2 cellular contexts compared by ENCODE assay signal in the genomic region with DNA sequence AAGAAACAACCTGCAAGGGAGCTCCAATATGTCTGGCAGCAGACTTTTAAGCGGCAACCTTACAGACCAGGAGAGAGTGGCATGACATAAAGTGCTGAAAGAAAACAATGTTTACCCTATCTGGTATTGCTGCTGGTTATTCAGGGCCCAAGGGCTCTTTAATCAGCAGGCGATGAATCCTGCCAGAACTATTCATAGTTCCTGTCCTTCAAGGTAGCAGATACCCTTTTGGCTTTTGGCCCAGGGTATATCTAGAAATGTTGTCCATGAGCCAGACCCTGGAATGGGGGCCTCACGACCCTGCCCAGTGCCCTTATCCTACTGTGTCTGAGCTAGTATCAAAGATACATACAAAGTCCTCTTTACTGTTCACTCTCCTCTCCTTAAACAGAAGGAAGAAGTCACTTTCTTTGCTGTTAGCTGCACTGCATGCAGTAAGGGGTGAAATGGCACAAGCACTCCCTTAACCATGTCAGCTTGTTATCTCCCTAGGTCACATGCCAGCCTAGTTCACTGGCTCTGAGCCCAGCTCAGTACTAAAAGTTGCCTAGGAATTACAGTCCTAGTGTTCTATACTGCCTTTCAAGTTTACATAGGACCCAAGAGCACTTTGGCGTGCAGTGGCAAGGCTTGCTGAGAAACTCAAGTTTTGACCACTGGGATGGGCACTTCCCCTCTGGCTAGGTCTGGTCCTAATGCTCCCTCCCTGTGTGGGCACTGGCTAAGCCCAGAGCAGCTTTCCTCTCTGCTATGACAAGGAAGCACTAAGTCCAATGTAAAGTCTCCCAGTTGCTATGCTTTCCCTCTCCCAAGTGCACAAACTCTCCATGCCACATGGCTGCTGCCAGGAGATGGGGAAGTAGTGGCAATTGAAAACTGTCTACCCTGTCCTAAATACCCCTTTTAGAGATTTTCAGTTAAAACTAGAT.
TF ChIP-seq lines count a peak whose summit lies in the region.

No MANE protein-coding gene starts in this region.

TF ChIP-seq in SK-N-SH treated with all-trans-retinoic acid at 6 μM for 48 hours, 23 proteins besides CTCF, POLR2A, EP300 and RAD21 (continued from another document):
- TF ChIP-seq, protein P1, sequence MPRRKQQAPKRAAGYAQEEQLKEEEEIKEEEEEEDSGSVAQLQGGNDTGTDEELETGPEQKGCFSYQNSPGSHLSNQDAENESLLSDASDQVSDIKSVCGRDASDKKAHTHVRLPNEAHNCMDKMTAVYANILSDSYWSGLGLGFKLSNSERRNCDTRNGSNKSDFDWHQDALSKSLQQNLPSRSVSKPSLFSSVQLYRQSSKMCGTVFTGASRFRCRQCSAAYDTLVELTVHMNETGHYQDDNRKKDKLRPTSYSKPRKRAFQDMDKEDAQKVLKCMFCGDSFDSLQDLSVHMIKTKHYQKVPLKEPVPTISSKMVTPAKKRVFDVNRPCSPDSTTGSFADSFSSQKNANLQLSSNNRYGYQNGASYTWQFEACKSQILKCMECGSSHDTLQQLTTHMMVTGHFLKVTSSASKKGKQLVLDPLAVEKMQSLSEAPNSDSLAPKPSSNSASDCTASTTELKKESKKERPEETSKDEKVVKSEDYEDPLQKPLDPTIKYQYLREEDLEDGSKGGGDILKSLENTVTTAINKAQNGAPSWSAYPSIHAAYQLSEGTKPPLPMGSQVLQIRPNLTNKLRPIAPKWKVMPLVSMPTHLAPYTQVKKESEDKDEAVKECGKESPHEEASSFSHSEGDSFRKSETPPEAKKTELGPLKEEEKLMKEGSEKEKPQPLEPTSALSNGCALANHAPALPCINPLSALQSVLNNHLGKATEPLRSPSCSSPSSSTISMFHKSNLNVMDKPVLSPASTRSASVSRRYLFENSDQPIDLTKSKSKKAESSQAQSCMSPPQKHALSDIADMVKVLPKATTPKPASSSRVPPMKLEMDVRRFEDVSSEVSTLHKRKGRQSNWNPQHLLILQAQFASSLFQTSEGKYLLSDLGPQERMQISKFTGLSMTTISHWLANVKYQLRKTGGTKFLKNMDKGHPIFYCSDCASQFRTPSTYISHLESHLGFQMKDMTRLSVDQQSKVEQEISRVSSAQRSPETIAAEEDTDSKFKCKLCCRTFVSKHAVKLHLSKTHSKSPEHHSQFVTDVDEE (CRISPR knock-in tag; IDR thresholded peaks at IDR 0.05) = no peak
- no peak for TF ChIP-seq ZNF70 (CRISPR knock-in tag; IDR thresholded peaks at IDR 0.05)
- TF ChIP-seq ZNF565 (CRISPR knock-in tag; conservative IDR thresholded peaks at IDR 0.05; ENCODE audit: low read depth) = no peak
- TF ChIP-seq, protein P2, sequence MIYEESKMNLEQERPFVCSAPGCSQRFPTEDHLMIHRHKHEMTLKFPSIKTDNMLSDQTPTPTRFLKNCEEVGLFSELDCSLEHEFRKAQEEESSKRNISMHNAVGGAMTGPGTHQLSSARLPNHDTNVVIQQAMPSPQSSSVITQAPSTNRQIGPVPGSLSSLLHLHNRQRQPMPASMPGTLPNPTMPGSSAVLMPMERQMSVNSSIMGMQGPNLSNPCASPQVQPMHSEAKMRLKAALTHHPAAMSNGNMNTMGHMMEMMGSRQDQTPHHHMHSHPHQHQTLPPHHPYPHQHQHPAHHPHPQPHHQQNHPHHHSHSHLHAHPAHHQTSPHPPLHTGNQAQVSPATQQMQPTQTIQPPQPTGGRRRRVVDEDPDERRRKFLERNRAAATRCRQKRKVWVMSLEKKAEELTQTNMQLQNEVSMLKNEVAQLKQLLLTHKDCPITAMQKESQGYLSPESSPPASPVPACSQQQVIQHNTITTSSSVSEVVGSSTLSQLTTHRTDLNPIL (CRISPR knock-in tag; IDR thresholded peaks at IDR 0.05; ENCODE audit: low read depth) = no peak

TF ChIP-seq in SK-N-SH, 30 proteins besides CTCF, POLR2A, EP300 and RAD21 (continued from another document):
- TF ChIP-seq, protein P3, sequence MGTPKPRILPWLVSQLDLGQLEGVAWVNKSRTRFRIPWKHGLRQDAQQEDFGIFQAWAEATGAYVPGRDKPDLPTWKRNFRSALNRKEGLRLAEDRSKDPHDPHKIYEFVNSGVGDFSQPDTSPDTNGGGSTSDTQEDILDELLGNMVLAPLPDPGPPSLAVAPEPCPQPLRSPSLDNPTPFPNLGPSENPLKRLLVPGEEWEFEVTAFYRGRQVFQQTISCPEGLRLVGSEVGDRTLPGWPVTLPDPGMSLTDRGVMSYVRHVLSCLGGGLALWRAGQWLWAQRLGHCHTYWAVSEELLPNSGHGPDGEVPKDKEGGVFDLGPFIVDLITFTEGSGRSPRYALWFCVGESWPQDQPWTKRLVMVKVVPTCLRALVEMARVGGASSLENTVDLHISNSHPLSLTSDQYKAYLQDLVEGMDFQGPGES (IDR thresholded peaks at IDR 0.05; ENCODE audit: low read depth, low read length) = no peak
- TF ChIP-seq, protein P4, sequence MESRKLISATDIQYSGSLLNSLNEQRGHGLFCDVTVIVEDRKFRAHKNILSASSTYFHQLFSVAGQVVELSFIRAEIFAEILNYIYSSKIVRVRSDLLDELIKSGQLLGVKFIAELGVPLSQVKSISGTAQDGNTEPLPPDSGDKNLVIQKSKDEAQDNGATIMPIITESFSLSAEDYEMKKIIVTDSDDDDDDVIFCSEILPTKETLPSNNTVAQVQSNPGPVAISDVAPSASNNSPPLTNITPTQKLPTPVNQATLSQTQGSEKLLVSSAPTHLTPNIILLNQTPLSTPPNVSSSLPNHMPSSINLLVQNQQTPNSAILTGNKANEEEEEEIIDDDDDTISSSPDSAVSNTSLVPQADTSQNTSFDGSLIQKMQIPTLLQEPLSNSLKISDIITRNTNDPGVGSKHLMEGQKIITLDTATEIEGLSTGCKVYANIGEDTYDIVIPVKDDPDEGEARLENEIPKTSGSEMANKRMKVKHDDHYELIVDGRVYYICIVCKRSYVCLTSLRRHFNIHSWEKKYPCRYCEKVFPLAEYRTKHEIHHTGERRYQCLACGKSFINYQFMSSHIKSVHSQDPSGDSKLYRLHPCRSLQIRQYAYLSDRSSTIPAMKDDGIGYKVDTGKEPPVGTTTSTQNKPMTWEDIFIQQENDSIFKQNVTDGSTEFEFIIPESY (IDR thresholded peaks at IDR 0.05; ENCODE audit: borderline replicate concordance, low read depth) = no peak
- TF ChIP-seq, protein P5, sequence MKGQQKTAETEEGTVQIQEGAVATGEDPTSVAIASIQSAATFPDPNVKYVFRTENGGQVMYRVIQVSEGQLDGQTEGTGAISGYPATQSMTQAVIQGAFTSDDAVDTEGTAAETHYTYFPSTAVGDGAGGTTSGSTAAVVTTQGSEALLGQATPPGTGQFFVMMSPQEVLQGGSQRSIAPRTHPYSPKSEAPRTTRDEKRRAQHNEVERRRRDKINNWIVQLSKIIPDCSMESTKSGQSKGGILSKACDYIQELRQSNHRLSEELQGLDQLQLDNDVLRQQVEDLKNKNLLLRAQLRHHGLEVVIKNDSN (IDR thresholded peaks at IDR 0.05; ENCODE audit: borderline replicate concordance, low read depth) = no peak
- no peak for TF ChIP-seq SMC3 (IDR thresholded peaks at IDR 0.05; ENCODE audit: low read depth, low read length)
- TF ChIP-seq, protein P6, sequence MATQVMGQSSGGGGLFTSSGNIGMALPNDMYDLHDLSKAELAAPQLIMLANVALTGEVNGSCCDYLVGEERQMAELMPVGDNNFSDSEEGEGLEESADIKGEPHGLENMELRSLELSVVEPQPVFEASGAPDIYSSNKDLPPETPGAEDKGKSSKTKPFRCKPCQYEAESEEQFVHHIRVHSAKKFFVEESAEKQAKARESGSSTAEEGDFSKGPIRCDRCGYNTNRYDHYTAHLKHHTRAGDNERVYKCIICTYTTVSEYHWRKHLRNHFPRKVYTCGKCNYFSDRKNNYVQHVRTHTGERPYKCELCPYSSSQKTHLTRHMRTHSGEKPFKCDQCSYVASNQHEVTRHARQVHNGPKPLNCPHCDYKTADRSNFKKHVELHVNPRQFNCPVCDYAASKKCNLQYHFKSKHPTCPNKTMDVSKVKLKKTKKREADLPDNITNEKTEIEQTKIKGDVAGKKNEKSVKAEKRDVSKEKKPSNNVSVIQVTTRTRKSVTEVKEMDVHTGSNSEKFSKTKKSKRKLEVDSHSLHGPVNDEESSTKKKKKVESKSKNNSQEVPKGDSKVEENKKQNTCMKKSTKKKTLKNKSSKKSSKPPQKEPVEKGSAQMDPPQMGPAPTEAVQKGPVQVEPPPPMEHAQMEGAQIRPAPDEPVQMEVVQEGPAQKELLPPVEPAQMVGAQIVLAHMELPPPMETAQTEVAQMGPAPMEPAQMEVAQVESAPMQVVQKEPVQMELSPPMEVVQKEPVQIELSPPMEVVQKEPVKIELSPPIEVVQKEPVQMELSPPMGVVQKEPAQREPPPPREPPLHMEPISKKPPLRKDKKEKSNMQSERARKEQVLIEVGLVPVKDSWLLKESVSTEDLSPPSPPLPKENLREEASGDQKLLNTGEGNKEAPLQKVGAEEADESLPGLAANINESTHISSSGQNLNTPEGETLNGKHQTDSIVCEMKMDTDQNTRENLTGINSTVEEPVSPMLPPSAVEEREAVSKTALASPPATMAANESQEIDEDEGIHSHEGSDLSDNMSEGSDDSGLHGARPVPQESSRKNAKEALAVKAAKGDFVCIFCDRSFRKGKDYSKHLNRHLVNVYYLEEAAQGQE (IDR thresholded peaks at IDR 0.05; ENCODE audit: low read depth, low read length) = no peak
- no peak for TF ChIP-seq SIN3A (IDR thresholded peaks at IDR 0.05; ENCODE audit: borderline replicate concordance, low read depth, low read length)
- TF ChIP-seq, protein P7, sequence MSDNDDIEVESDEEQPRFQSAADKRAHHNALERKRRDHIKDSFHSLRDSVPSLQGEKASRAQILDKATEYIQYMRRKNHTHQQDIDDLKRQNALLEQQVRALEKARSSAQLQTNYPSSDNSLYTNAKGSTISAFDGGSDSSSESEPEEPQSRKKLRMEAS (IDR thresholded peaks at IDR 0.05; ENCODE audit: low read depth) = no peak
